8 cellular contexts compared by ENCODE assay signal in the genomic region with DNA sequence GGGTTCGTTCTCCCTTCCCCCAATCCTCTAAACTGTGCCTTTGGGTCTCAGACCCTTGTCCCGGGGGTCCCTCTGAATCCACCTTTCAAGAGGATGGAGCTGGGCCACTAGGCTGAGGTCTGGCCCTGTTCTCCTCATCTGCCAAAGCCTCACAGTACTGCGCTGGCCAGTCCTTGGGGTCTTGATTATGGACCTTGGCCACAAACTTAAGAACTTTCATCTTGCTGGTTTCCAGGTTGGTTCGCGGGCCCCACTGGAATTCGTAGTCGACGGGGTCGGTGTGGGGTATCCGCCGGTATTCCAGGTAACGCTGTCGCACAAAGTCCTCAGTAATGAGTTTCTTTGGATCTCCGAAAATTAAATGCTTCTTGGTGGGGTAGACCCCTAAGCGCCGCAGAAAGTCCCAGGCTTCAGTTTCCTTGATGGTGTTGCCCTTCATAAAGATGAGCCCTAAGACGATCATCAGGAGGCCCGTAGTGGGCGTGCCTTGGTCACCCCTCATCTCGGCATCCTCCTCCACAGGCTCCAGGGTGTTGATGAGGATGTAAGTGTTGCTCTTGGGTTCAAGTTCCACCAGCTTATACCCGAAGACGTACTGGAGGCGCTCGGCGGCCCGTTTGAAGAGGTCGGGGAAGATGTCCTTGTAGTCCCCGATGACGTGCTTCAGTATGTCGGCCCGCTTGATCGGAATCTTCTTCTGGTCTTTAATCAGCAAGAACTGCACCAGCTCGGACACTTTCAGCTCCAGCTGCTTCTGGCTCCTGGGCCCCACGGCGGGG. TPM values are rescaled to one million over a fixed set of nuclear protein-coding genes. Genes with fewer than 3 reads are reported as not detected.
DNase-seq lines count a peak whose midpoint lies in the region; ATAC-seq, FAIRE-seq and TF ChIP-seq lines count a peak whose summit lies in the region.

No MANE protein-coding gene starts in this region.

- DNase-seq in RWPE2 (ENCODE audit: low spot score): no peak
- DNase-seq in activated naive CD4-positive, alpha-beta T cell treated with anti-CD3 and anti-CD28 coated beads, Interleukin-2, amount 50 U/mL, for 72 hours (ENCODE audit: low spot score in 2 of 2): peak in 1 of 2 donors; percentile 47
- peak; percentile 10 to 33 for DNase-seq in cardiac muscle cell (ENCODE audit: low read depth in 1 of 2, low spot score in 1 of 2)
- DNase-seq in posterior cingulate gyrus: peak in 7 of 10 donors; percentile 20 to 85 (median 23)
- peak; percentile 24 for DNase-seq in urothelium cell line (ENCODE audit: low spot score)

- FAIRE-seq in urothelium cell line (lab: Jason Lieb, UNC): no peak

- no peaks in the 10 kb centered on the region for H3K9me3 Mint-ChIP-seq in activated naive CD4-positive, alpha-beta T cell treated with anti-CD3 and anti-CD28 coated beads, Interleukin-2, amount 50 U/mL, for 72 hours

- peak overlapping the region; percentile 93 to 98 for H3K27ac Mint-ChIP-seq in activated naive CD4-positive, alpha-beta T cell treated with anti-CD3 and anti-CD28 coated beads, Interleukin-2, amount 50 U/mL, for 72 hours

- H3K27ac ChIP-seq in 22Rv1: peak overlapping the region; percentile 66
- H3K27ac ChIP-seq in RWPE2 (ENCODE audit: poor library complexity, severe bottlenecking): peak overlapping the region; percentile 75
- peak overlapping the region; percentile 91 for H3K27ac ChIP-seq in cardiac muscle cell

- ATAC-seq in GM18858 (IDR thresholded peaks at IDR 0.05; ENCODE audit: unreplicated experiment) (peak; percentile 5), HG03097 (IDR thresholded peaks at IDR 0.05; ENCODE audit: low FRiP score, unreplicated experiment) (peak; percentile 20), RWPE2 (ENCODE audit: low read depth) (peak; percentile 37)
- peak; percentile 36 to 42 for ATAC-seq in activated naive CD4-positive, alpha-beta T cell treated with anti-CD3 and anti-CD28 coated beads, Interleukin-2, amount 50 U/mL, for 72 hours

- peaks cover 26% of the 10 kb centered on the region for H3K4me1 ChIP-seq in RWPE2 (ENCODE audit: insufficient read depth, poor library complexity, severe bottlenecking)
- peaks cover 30% of the 10 kb centered on the region for H3K4me1 ChIP-seq in cardiac muscle cell (ENCODE audit: low read depth)

- intact Hi-C loops in posterior cingulate gyrus (cut with DNase I): loop anchor here (10.0 kb wide), 1 partner anchor 134 kb away; no protein-coding TSS in a partner anchor

- peaks cover 6 to 13% of the 10 kb centered on the region in 2 donors for H3K36me3 Mint-ChIP-seq in activated naive CD4-positive, alpha-beta T cell treated with anti-CD3 and anti-CD28 coated beads, Interleukin-2, amount 50 U/mL, for 72 hours

- H3K36me3 ChIP-seq in RWPE2 (ENCODE audit: low read depth): no peaks in the 10 kb centered on the region
- H3K36me3 ChIP-seq in cardiac muscle cell: no peaks in the 10 kb centered on the region

- H3K9me3 ChIP-seq in RWPE2 (ENCODE audit: severe bottlenecking): no peaks in the 10 kb centered on the region
- no peaks in the 10 kb centered on the region for H3K9me3 ChIP-seq in cardiac muscle cell (ENCODE audit: low read depth)

- H3K4me3 ChIP-seq in RWPE2 (ENCODE audit: severe bottlenecking) (peak overlapping the region; percentile 61), cardiac muscle cell (peak overlapping the region; percentile 83)

- no peak for TF ChIP-seq CTCF in 22Rv1 (IDR thresholded peaks at IDR 0.05)
- TF ChIP-seq CTCF in RWPE2 (IDR thresholded peaks at IDR 0.05; ENCODE audit: poor library complexity, severe bottlenecking): no peak
- no peak for TF ChIP-seq CTCF in cardiac muscle cell (IDR thresholded peaks at IDR 0.05; ENCODE audit: low read depth, low read length)

- H3K27me3 ChIP-seq in RWPE2 (ENCODE audit: insufficient read depth, poor library complexity, severe bottlenecking) (no peaks in the 10 kb centered on the region), cardiac muscle cell (no peaks in the 10 kb centered on the region)

RNA-seq across cellular contexts. Expression of gene NSMCE3, which starts 0.7 kb away (rescaled TPM):
- 1 to 10 TPM; 6.4 to 7.9 TPM for total RNA-seq in activated naive CD4-positive, alpha-beta T cell treated with anti-CD3 and anti-CD28 coated beads, Interleukin-2, amount 50 U/mL, for 72 hours
- 22.2 and 26.2 TPM in 2 replicates for total RNA-seq in cardiac muscle cell
- 18.9 and 21.1 TPM in 2 replicates for polyA plus RNA-seq in cardiac muscle cell
